8 cellular contexts compared by ENCODE assay signal in genomic region chr1:9280015-9280860, GRCh38. TPM values are rescaled to one million over a fixed set of nuclear protein-coding genes. Genes with fewer than 3 reads are reported as not detected.
DNase-seq lines count a peak whose midpoint lies in the region; ATAC-seq and TF ChIP-seq lines count a peak whose summit lies in the region.

No MANE protein-coding gene starts in this region.

- TF ChIP-seq CTCF in endodermal cell (conservative IDR thresholded peaks at IDR 0.05) (no peak), omental fat pad (IDR thresholded peaks at IDR 0.05) (no peak)

- H3K27me3 ChIP-seq in endodermal cell (ENCODE audit: control insufficient read depth, insufficient read depth, low read length, poor library complexity, severe bottlenecking), result no peaks in the 10 kb centered on the region

- 59 to 71% methylated on average over 12 to 26 of the region's 36 CpGs for WGBS in endodermal cell (ENCODE audit: insufficient coverage in 1 of 2, insufficient read length in 1 of 2), 2 experiments

- H3K9ac ChIP-seq in endodermal cell (ENCODE audit: extremely low read depth, low read length, poor library complexity, severe bottlenecking), result no peak overlapping the region

- peaks cover 3% of the 10 kb centered on the region for H3K9me3 ChIP-seq in endodermal cell (ENCODE audit: control insufficient read depth, low read length)

- DNase-seq in A172 (ENCODE audit: low spot score) (peak; percentile 84), HK-2 (ENCODE audit: unreplicated experiment) (peak; percentile 85), endodermal cell (peak; percentile 71), omental fat pad (ENCODE audit: low spot score) (no peak), KG1 (lab: John Stamatoyannopoulos, UW) (no peak)
- DNase-seq in activated CD4-positive, alpha-beta T cell treated with anti-CD3 and anti-CD28 coated beads for 4 hours, result peak; percentile 47 to 64
- DNase-seq in effector CD4-positive, alpha-beta T cell, result no peak

- peaks cover 5% of the 10 kb centered on the region for H3K27me3 Mint-ChIP-seq in endodermal cell (ENCODE audit: insufficient read depth)

- peaks cover 14% of the 10 kb centered on the region for H3K4me1 Mint-ChIP-seq in endodermal cell

- peaks cover 3% of the 10 kb centered on the region for H3K4me1 ChIP-seq in endodermal cell (ENCODE audit: control insufficient read depth, insufficient read depth, low read length)

- H3K4me3 Mint-ChIP-seq in endodermal cell, result no peak overlapping the region

- peaks cover 8% of the 10 kb centered on the region for H3K9me3 Mint-ChIP-seq in endodermal cell

- H3K4me3 ChIP-seq in endodermal cell (ENCODE audit: low read length), result no peak overlapping the region

- no peaks in the 10 kb centered on the region for H3K36me3 Mint-ChIP-seq in endodermal cell (ENCODE audit: low read depth)

- no peak overlapping the region for H3K27ac Mint-ChIP-seq in endodermal cell

- ATAC-seq in omental fat pad (ENCODE audit: low FRiP score) (peak; percentile 93), HG03571 (IDR thresholded peaks at IDR 0.05; ENCODE audit: unreplicated experiment) (no peak)

- no peaks in the 10 kb centered on the region for H3K36me3 ChIP-seq in endodermal cell (ENCODE audit: control insufficient read depth, insufficient read depth, low read length)

- no peak overlapping the region for H3K27ac ChIP-seq in endodermal cell (ENCODE audit: low read depth, low read length)

RNA-seq across cellular contexts. Expression of gene SPSB1, which starts 12.5 kb away (rescaled TPM):
- 8.7 and 15.0 TPM in 2 replicates for total RNA-seq in A172 (2014; rRNA removed; shearing (Covaris generic))
- 10 to 100 TPM; 20.4 to 26.9 TPM for total RNA-seq in endodermal cell
- polyA plus RNA-seq in endodermal cell (2013, experiment 1 of 2), result 10.5 TPM
- 10.7 TPM for polyA plus RNA-seq in endodermal cell (2013, experiment 2 of 2)
- total RNA-seq in omental fat pad, result 100 to 1,000 TPM in 1 of 4 donors, 10 to 100 TPM in 3; 33.5 to 111 (median 76.3) TPM

RNA-seq across cellular contexts. Expression of gene H6PD, which starts 45.7 kb away (rescaled TPM):
- 8.6 and 10.2 TPM in 2 replicates for total RNA-seq in A172 (2014; rRNA removed; shearing (Covaris generic))
- 10 to 100 TPM; 21.5 to 34.4 TPM for total RNA-seq in endodermal cell
- 14.8 TPM for polyA plus RNA-seq in endodermal cell (2013, experiment 1 of 2)
- 14.2 TPM for polyA plus RNA-seq in endodermal cell (2013, experiment 2 of 2)
- 100 to 1,000 TPM in 1 of 4 donors, 10 to 100 TPM in 3; 75.5 to 142 (median 82.7) TPM for total RNA-seq in omental fat pad

Comparison
In these comparisons a context has a peak if more than half of its experiments do, and no peak if none do; other contexts are left out.
1. DNase-seq: peak in A172 (single experiment), HK-2 (single experiment), activated CD4-positive, alpha-beta T cell treated with anti-CD3 and anti-CD28 coated beads for 4 hours (2 of 2) and endodermal cell (single experiment); none in omental fat pad (single experiment), KG1 (single experiment) and effector CD4-positive, alpha-beta T cell (single experiment).